12 cellular contexts compared by ENCODE assay signal in genomic region chr2:84800194-84800805, GRCh38.
A peak's percentile ranks its signal among the peaks of the same experiment; 100 is the strongest.
DNase-seq lines count a peak whose midpoint lies in the region; ATAC-seq and TF ChIP-seq lines count a peak whose summit lies in the region.
"Had no signal": no experiment of that assay in that cellular context is flagged by ENCODE, and none has a peak within 500 bp of the region (broad histone marks: within the 10 kb centered on the region; RNA-seq: fewer than 3 reads in every experiment).

No MANE protein-coding gene starts in this region.

- intact Hi-C loops in tibial artery (cut with DNase I; ENCODE audit: low total_unique reads) (no loop called here), Right ventricle myocardium superior (cut with DNase I) (no loop called here)

- H3K36me3 ChIP-seq in GM23338 (ENCODE audit: insufficient read depth) (no peaks in the 10 kb centered on the region), brain microvascular endothelial cell (replicated peaks) (no peaks in the 10 kb centered on the region), tibial artery (no peaks in the 10 kb centered on the region)

- H3K27ac Mint-ChIP-seq in activated T-cell treated with anti-CD3 and anti-CD28 coated beads, Interleukin-2, amount 50 U/mL, for 72 hours, result peak overlapping the region; percentile 0
- H3K27ac Mint-ChIP-seq in GM23338, result peak overlapping the region; percentile 76
- H3K27ac Mint-ChIP-seq in neural crest cell (ENCODE audit: unreplicated experiment), result peak overlapping the region; percentile 16

- H3F3A ChIP-seq in GM23338 (replicated peaks; ENCODE audit: low read depth), result 0 out of 2 replicates have a peak, but pooled peaks cover 8% of the 10 kb centered on the region

- peaks cover 3% of the 10 kb centered on the region; the same call in 1 of the 2 replicates for H3K9me2 ChIP-seq in GM23338 (ENCODE audit: insufficient read depth)

- ATAC-seq in activated T-cell treated with anti-CD3 and anti-CD28 coated beads, Interleukin-2, amount 50 U/mL, for 72 hours (replicated peaks in 1 of 2), result peak in 1 of 2 donors; percentile 44
- ATAC-seq in GM23338, result peak; percentile 65
- ATAC-seq in HG03439 (IDR thresholded peaks at IDR 0.05; ENCODE audit: unreplicated experiment), result peak; percentile 80
- ATAC-seq in Right ventricle myocardium superior (ENCODE audit: poor library complexity), result no peak
- ATAC-seq: mucosa of descending colon had no signal

- in situ Hi-C loops in brain microvascular endothelial cell (cut with HindIII; ENCODE audit: low pct_ligation_motif_present, low sequenced_read_pairs), result no loop called here

- DNase-seq in activated T-cell treated with anti-CD3 and anti-CD28 coated beads, Interleukin-2, amount 50 U/mL, for 72 hours, result no peak
- DNase-seq in activated T-cell treated with anti-CD3 and anti-CD28 coated beads, Interleukin-2, amount 50 U/mL, for 48 hours, result no peak
- DNase-seq in GM23338 (ENCODE audit: low spot score) (no peak), neural crest cell (ENCODE audit: low read depth, low spot score) (no peak), brain microvascular endothelial cell (no peak), tibial artery (no peak), Right ventricle myocardium superior (no peak)
- DNase-seq: GDM1, hippocampal formation, mucosa of descending colon had no signal

- H3K36me3 Mint-ChIP-seq in activated T-cell treated with anti-CD3 and anti-CD28 coated beads, Interleukin-2, amount 50 U/mL, for 72 hours (ENCODE audit: insufficient read depth in 2 of 2), result peaks cover 4 to 6% of the 10 kb centered on the region in 2 donors
- H3K36me3 Mint-ChIP-seq in GM23338 (ENCODE audit: low read depth) (no peaks in the 10 kb centered on the region), neural crest cell (ENCODE audit: low read depth) (peaks cover 9% of the 10 kb centered on the region)

- no peak overlapping the region for H2AFZ ChIP-seq in GM23338

- peaks cover 13% of the 10 kb centered on the region for H3K4me1 ChIP-seq in GM23338 (ENCODE audit: insufficient read depth)
- H3K4me1 ChIP-seq in tibial artery, result no peaks in the 10 kb centered on the region

- H3K4me3 ChIP-seq in GM23338, result peak overlapping the region; percentile 35
- no peak overlapping the region for H3K4me3 ChIP-seq in brain microvascular endothelial cell (ENCODE audit: low read depth, low read length)
- H3K4me3 ChIP-seq in tibial artery, result no peak overlapping the region
- H3K4me3 ChIP-seq: mucosa of descending colon, skin epidermis had no signal

- H3K27me3 Mint-ChIP-seq in activated T-cell treated with anti-CD3 and anti-CD28 coated beads, Interleukin-2, amount 50 U/mL, for 72 hours (ENCODE audit: low read depth), result no peaks in the 10 kb centered on the region
- H3K27me3 Mint-ChIP-seq in GM23338 (ENCODE audit: insufficient read depth, low read depth, poor library complexity) (peaks cover 7% of the 10 kb centered on the region), neural crest cell (ENCODE audit: low read depth) (no peaks in the 10 kb centered on the region)

- H3K9me3 Mint-ChIP-seq in activated T-cell treated with anti-CD3 and anti-CD28 coated beads, Interleukin-2, amount 50 U/mL, for 72 hours, result peaks cover 3 to 5% of the 10 kb centered on the region in 2 donors
- H3K9me3 Mint-ChIP-seq in GM23338 (peaks cover 5% of the 10 kb centered on the region; the same call in 1 of the 3 replicates), neural crest cell (peaks cover 5% of the 10 kb centered on the region)

- peak overlapping the region in 1 of 2 donors; percentile 37 for H3K4me3 Mint-ChIP-seq in activated T-cell treated with anti-CD3 and anti-CD28 coated beads, Interleukin-2, amount 50 U/mL, for 72 hours
- peak overlapping the region; percentile 10; the same call in 2 of the 3 replicates for H3K4me3 Mint-ChIP-seq in GM23338
- H3K4me3 Mint-ChIP-seq in neural crest cell, result no peak overlapping the region

- H4K20me1 ChIP-seq in GM23338 (replicated peaks; ENCODE audit: insufficient read depth), result no peaks in the 10 kb centered on the region

- H3K27ac ChIP-seq in GM23338 (ENCODE audit: low read depth), result peak overlapping the region; percentile 74; the same call in 1 of the 2 replicates
- H3K27ac ChIP-seq in brain microvascular endothelial cell, result no peak overlapping the region
- no peak overlapping the region for H3K27ac ChIP-seq in tibial artery
- H3K27ac ChIP-seq: skin epidermis had no signal

- H3K27me3 ChIP-seq in GM23338 (ENCODE audit: insufficient read depth) (no peaks in the 10 kb centered on the region; the same call in 1 of the 2 replicates), brain microvascular endothelial cell (replicated peaks) (no peaks in the 10 kb centered on the region), tibial artery (no peaks in the 10 kb centered on the region)

- H3K79me2 ChIP-seq in GM23338 (replicated peaks; ENCODE audit: insufficient read depth), result no peaks in the 10 kb centered on the region

- H3K4me1 Mint-ChIP-seq in activated T-cell treated with anti-CD3 and anti-CD28 coated beads, Interleukin-2, amount 50 U/mL, for 72 hours (ENCODE audit: low read depth), result peaks cover 11% of the 10 kb centered on the region
- H3K4me1 Mint-ChIP-seq in GM23338 (peaks cover 18% of the 10 kb centered on the region), neural crest cell (peaks cover 16% of the 10 kb centered on the region)

- no peaks in the 10 kb centered on the region for H3K9me3 ChIP-seq in tibial artery

- no peak for TF ChIP-seq CTCF in GM23338 (conservative IDR thresholded peaks at IDR 0.05; ENCODE audit: low read depth in 2 of 2)
- TF ChIP-seq CTCF in neural crest cell (conservative IDR thresholded peaks at IDR 0.05), result no peak
- no peak for TF ChIP-seq CTCF in brain microvascular endothelial cell (IDR thresholded peaks at IDR 0.05; ENCODE audit: low read depth, low read length, missing control alignments)
- TF ChIP-seq CTCF in tibial artery (IDR thresholded peaks at IDR 0.05), result no peak

- H3K4me2 ChIP-seq in GM23338, result peak overlapping the region; percentile 73

TF ChIP-seq in GM23338, 12 proteins besides CTCF, POLR2A, EP300 and RAD21 (continues in another document):
- no peak for TF ChIP-seq JUNB (IDR thresholded peaks at IDR 0.05; ENCODE audit: unreplicated experiment)
- TF ChIP-seq, protein P1, sequence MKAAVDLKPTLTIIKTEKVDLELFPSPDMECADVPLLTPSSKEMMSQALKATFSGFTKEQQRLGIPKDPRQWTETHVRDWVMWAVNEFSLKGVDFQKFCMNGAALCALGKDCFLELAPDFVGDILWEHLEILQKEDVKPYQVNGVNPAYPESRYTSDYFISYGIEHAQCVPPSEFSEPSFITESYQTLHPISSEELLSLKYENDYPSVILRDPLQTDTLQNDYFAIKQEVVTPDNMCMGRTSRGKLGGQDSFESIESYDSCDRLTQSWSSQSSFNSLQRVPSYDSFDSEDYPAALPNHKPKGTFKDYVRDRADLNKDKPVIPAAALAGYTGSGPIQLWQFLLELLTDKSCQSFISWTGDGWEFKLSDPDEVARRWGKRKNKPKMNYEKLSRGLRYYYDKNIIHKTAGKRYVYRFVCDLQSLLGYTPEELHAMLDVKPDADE (IDR thresholded peaks at IDR 0.05), result no peak
- TF ChIP-seq NANOG (IDR thresholded peaks at IDR 0.05; ENCODE audit: borderline replicate concordance), result no peak
- no peak for TF ChIP-seq ZNF114 (CRISPR knock-in tag; IDR thresholded peaks at IDR 0.05)
- no peak for TF ChIP-seq POLR2AphosphoS5 (IDR thresholded peaks at IDR 0.05; ENCODE audit: low read depth)
- no peak for TF ChIP-seq EZH2 (IDR thresholded peaks at IDR 0.05; ENCODE audit: low read depth, unreplicated experiment)
- TF ChIP-seq EZH2phosphoT487 (IDR thresholded peaks at IDR 0.05; ENCODE audit: unreplicated experiment), result no peak
- no peak for TF ChIP-seq CREB1 (CRISPR knock-in tag; IDR thresholded peaks at IDR 0.05; ENCODE audit: low read depth)

Comparison
In these comparisons a context has a peak if more than half of its experiments do, and no peak if none do; other contexts are left out.
1. H3K27ac Mint-ChIP-seq: peak in every context shown above with its lines; median percentile 76 in GM23338; 16 in neural crest cell; 0 in activated T-cell treated with anti-CD3 and anti-CD28 coated beads, Interleukin-2, amount 50 U/mL, for 72 hours.